ENCODE assay signal across 9 cellular contexts in genomic region chr14:90274019-90274418, GRCh38. TPM values are rescaled to one million over a fixed set of nuclear protein-coding genes. Genes with fewer than 3 reads are reported as not detected.
DNase-seq lines count a peak whose midpoint lies in the region; ATAC-seq and TF ChIP-seq lines count a peak whose summit lies in the region.
"Had no signal": no experiment of that assay in that cellular context is flagged by ENCODE, and none has a peak within 500 bp of the region (broad histone marks: within the 10 kb centered on the region; RNA-seq: fewer than 3 reads in every experiment).

No MANE protein-coding gene starts in this region.

- POLR2A ChIA-PET in RWPE1 (lab: Yijun Ruan, JAX; ENCODE audit: low non-redundant PET), result no interaction called here

- DNase-seq in DMS53 (lab: John Stamatoyannopoulos, UW), result peak; percentile 20
- DNase-seq in DMS53 treated with DMSO at 0.1 percent for 48 hours (lab: John Stamatoyannopoulos, UW; ENCODE audit: unreplicated experiment), result no peak
- no peak for DNase-seq in RWPE1 (ENCODE audit: low spot score)
- no peak for DNase-seq in epithelial cell of prostate (ENCODE audit: low read depth, low spot score)
- DNase-seq in osteocyte (ENCODE audit: extremely low spot score, unreplicated experiment), result no peak
- no peak for DNase-seq in SKM-1 treated with dmso at 0.1 percent for 144 hours (lab: John Stamatoyannopoulos, UW; ENCODE audit: unreplicated experiment)
- no peak for DNase-seq in NCI-H748 (lab: John Stamatoyannopoulos, UW; ENCODE audit: unreplicated experiment)
- DNase-seq: NCI-H2107 had no signal

- ATAC-seq in GM18517 (IDR thresholded peaks at IDR 0.05; ENCODE audit: unreplicated experiment), result no peak

- no peaks in the 10 kb centered on the region for H3K27me3 Mint-ChIP-seq in osteocyte (ENCODE audit: unreplicated experiment)

- CTCF ChIA-PET in RWPE1 (lab: Yijun Ruan, JAX), result interaction anchor here (0.6 kb wide), 1 partner anchor 28 kb away, joined by 3 read pairs; no protein-coding TSS in a partner anchor

- H3K9me3 Mint-ChIP-seq in osteocyte (ENCODE audit: unreplicated experiment), result no peaks in the 10 kb centered on the region

- TF ChIP-seq CTCF in RWPE1 (conservative IDR thresholded peaks at IDR 0.05; ENCODE audit: low read depth) (no peak), osteocyte (IDR thresholded peaks at IDR 0.05) (no peak)

- peaks cover 19% of the 10 kb centered on the region for H3K4me1 Mint-ChIP-seq in osteocyte (ENCODE audit: unreplicated experiment)

- no peak overlapping the region for H3K4me3 Mint-ChIP-seq in osteocyte (ENCODE audit: unreplicated experiment)

- H3K27ac Mint-ChIP-seq in osteocyte (ENCODE audit: unreplicated experiment), result peak overlapping the region; percentile 27

- H3K27ac ChIP-seq in RWPE1 (peak overlapping the region; percentile 38), epithelial cell of prostate (peak overlapping the region; percentile 56)

- H3K36me3 Mint-ChIP-seq in osteocyte (ENCODE audit: unreplicated experiment), result peaks cover 40% of the 10 kb centered on the region

RNA-seq across cellular contexts. Expression of gene PSMC1, which starts 17.7 kb away (rescaled TPM):
- total RNA-seq in osteocyte, result 92.5 and 104 TPM in 2 replicates

RNA-seq across cellular contexts. Expression of gene NRDE2, which starts 57.7 kb away (rescaled TPM):
- 23.2 and 25.2 TPM in 2 replicates for total RNA-seq in osteocyte
